ENCODE assay signal across 20 cellular contexts in genomic region chr16:17647879-17648649, GRCh38.
DNase-seq lines count a peak whose midpoint lies in the region; ATAC-seq and TF ChIP-seq lines count a peak whose summit lies in the region.
"Had no signal": no experiment of that assay in that cellular context is flagged by ENCODE, and none has a peak within 500 bp of the region (broad histone marks: within the 10 kb centered on the region; RNA-seq: fewer than 3 reads in every experiment).

No MANE protein-coding gene starts in this region.

- in situ Hi-C loops in GM23248 (cut with MboI), result no loop called here

- H3K4me1 ChIP-seq in GM23248 (ENCODE audit: insufficient read depth), result no peaks in the 10 kb centered on the region
- no peaks in the 10 kb centered on the region for H3K4me1 ChIP-seq in psoas muscle

- no peak overlapping the region for H3K9ac ChIP-seq in GM23248
- H3K9ac ChIP-seq: BLaER1 treated with 17β-estradiol and CSF1 and Interleukin-3, amounts not matched to agents 10 nM and 100 nM; KMS-11 had no signal

- CTCF ChIA-PET in activated CD8-positive, alpha-beta memory T cell treated with anti-CD3 and anti-CD28 coated beads, Interleukin-2, amount 10 ng/mL, durations not matched to agents 7 days and 5 days (lab: Charles Lee), result no interaction called here

- H3K36me3 Mint-ChIP-seq in activated CD8-positive, alpha-beta memory T cell treated with anti-CD3 and anti-CD28 coated beads, Interleukin-2, amount 10 ng/mL, durations not matched to agents 7 days and 5 days, result no peaks in the 10 kb centered on the region
- H3K36me3 Mint-ChIP-seq: CD4-positive, alpha-beta memory T cell had no signal

- H3K4me2 ChIP-seq in GM23248 (ENCODE audit: unreplicated experiment), result no peak overlapping the region
- H3K4me2 ChIP-seq: BLaER1 treated with 17β-estradiol and CSF1 and Interleukin-3, amounts not matched to agents 10 nM and 100 nM; KMS-11 had no signal

- no peaks in the 10 kb centered on the region for H4K20me1 ChIP-seq in GM23248 (ENCODE audit: insufficient read depth)
- H4K20me1 ChIP-seq: BLaER1 treated with 17β-estradiol and CSF1 and Interleukin-3, amounts not matched to agents 10 nM and 100 nM had no signal

- no peak overlapping the region for H3K4me3 ChIP-seq in GM23248
- no peak overlapping the region for H3K4me3 ChIP-seq in fibroblast of mammary gland (ENCODE audit: control insufficient read depth, low read depth, low read length)
- H3K4me3 ChIP-seq in psoas muscle, result no peak overlapping the region
- H3K4me3 ChIP-seq: BLaER1 treated with 17β-estradiol and CSF1 and Interleukin-3, amounts not matched to agents 10 nM and 100 nM had no signal

- H3K27me3 Mint-ChIP-seq in activated CD8-positive, alpha-beta memory T cell treated with anti-CD3 and anti-CD28 coated beads, Interleukin-2, amount 10 ng/mL, durations not matched to agents 7 days and 5 days, result no peaks in the 10 kb centered on the region

- H3K4me3 Mint-ChIP-seq in activated CD8-positive, alpha-beta memory T cell treated with anti-CD3 and anti-CD28 coated beads, Interleukin-2, amount 10 ng/mL, durations not matched to agents 7 days and 5 days, result no peak overlapping the region
- H3K4me3 Mint-ChIP-seq: CD4-positive, alpha-beta memory T cell; HFFc6 had no signal

- H3K27ac ChIP-seq in GM23248 (no peak overlapping the region), psoas muscle (no peak overlapping the region)
- H3K27ac ChIP-seq: BLaER1 treated with 17β-estradiol and CSF1 and Interleukin-3, amounts not matched to agents 10 nM and 100 nM; HL-60; KMS-11 had no signal

- no peaks in the 10 kb centered on the region for H3K9me2 ChIP-seq in GM23248 (ENCODE audit: insufficient read depth)

- peak; percentile 32 for DNase-seq in GM23248
- peak; percentile 34 for DNase-seq in NCI-H524 treated with DMSO at 0.1 percent for 48 hours (lab: John Stamatoyannopoulos, UW)
- DNase-seq in fibroblast of mammary gland (ENCODE audit: low read depth), result peak; percentile 6
- DNase-seq in psoas muscle, result no peak
- no peak for DNase-seq in activated CD8-positive, alpha-beta memory T cell treated with anti-CD3 and anti-CD28 coated beads, Interleukin-2, amount 10 ng/mL, durations not matched to agents 7 days and 5 days
- no peak for DNase-seq in NCI-H526 treated with DMSO at 0.1 percent for 48 hours (lab: John Stamatoyannopoulos, UW)
- no peak for DNase-seq in stimulated activated CD4-positive, alpha-beta T cell treated with anti-CD3 and anti-CD28 coated beads, Interleukin-2, amount 100 ng/mL, for 24 hours
- DNase-seq: CD4-positive, alpha-beta memory T cell; DND-41; H7; HFFc6; NCI-H1417 treated with DMSO at 0.1 percent for 48 hours; NCI-H187; NCI-H2107; NCI-H774; T-helper 1 cell had no signal

- TF ChIP-seq CTCF in fibroblast of mammary gland (conservative IDR thresholded peaks at IDR 0.05; ENCODE audit: control insufficient read depth, insufficient read depth, low read depth, low read length) (no peak), psoas muscle (IDR thresholded peaks at IDR 0.05) (no peak)

- H3K9me3 Mint-ChIP-seq in activated CD8-positive, alpha-beta memory T cell treated with anti-CD3 and anti-CD28 coated beads, Interleukin-2, amount 10 ng/mL, durations not matched to agents 7 days and 5 days (ENCODE audit: low read depth), result no peaks in the 10 kb centered on the region
- H3K9me3 Mint-ChIP-seq: HFFc6 had no signal

- H3K9me3 ChIP-seq in GM23248 (ENCODE audit: low read depth), result no peaks in the 10 kb centered on the region
- H3K9me3 ChIP-seq in psoas muscle, result peaks cover 13% of the 10 kb centered on the region

- no peak for ATAC-seq in psoas muscle
- ATAC-seq in activated CD8-positive, alpha-beta memory T cell treated with anti-CD3 and anti-CD28 coated beads, Interleukin-2, amount 10 ng/mL, durations not matched to agents 7 days and 5 days, result no peak
- ATAC-seq: Panc1 had no signal

- 12% methylated on average over 7 of the region's 7 CpGs for WGBS in GM23248 (ENCODE audit: low coverage in 1 of 2, low lambda C conversion rate in 2 of 2, missing lambda C conversion rate in 2 of 2), 2 experiments
- 45 to 54% (median 52%) methylated on average over 7 of the region's 7 CpGs for WGBS in psoas muscle, 3 donors

- no peaks in the 10 kb centered on the region; the same call in 1 of the 2 replicates for H3K27me3 ChIP-seq in GM23248 (replicated peaks; ENCODE audit: insufficient read depth)
- H3K27me3 ChIP-seq in psoas muscle (ENCODE audit: insufficient read depth in 3 of 3, low read length in 2 of 3), result peaks cover 0 to 4% (median 0%) of the 10 kb centered on the region in 3 donors
- H3K27me3 ChIP-seq: BLaER1 treated with 17β-estradiol and CSF1 and Interleukin-3, amounts not matched to agents 10 nM and 100 nM had no signal

- no peak overlapping the region for H2AFZ ChIP-seq in GM23248

- H3F3A ChIP-seq in GM23248 (ENCODE audit: insufficient read depth), result no peaks in the 10 kb centered on the region

- H3K36me3 ChIP-seq in GM23248 (ENCODE audit: low read depth) (no peaks in the 10 kb centered on the region), psoas muscle (ENCODE audit: insufficient read depth in 1 of 2, low read depth in 1 of 2) (no peaks in the 10 kb centered on the region)
- H3K36me3 ChIP-seq: BLaER1 treated with 17β-estradiol and CSF1 and Interleukin-3, amounts not matched to agents 10 nM and 100 nM had no signal

- intact Hi-C loops in psoas muscle (cut with DNase I), result no loop called here

- H3K79me2 ChIP-seq in GM23248 (ENCODE audit: insufficient read depth), result no peaks in the 10 kb centered on the region

- no peak overlapping the region for H3K27ac Mint-ChIP-seq in activated CD8-positive, alpha-beta memory T cell treated with anti-CD3 and anti-CD28 coated beads, Interleukin-2, amount 10 ng/mL, durations not matched to agents 7 days and 5 days
- H3K27ac Mint-ChIP-seq: CD4-positive, alpha-beta memory T cell; HFFc6 had no signal

- no peaks in the 10 kb centered on the region for H3K4me1 Mint-ChIP-seq in activated CD8-positive, alpha-beta memory T cell treated with anti-CD3 and anti-CD28 coated beads, Interleukin-2, amount 10 ng/mL, durations not matched to agents 7 days and 5 days
- H3K4me1 Mint-ChIP-seq: CD4-positive, alpha-beta memory T cell had no signal

Comparison
In these comparisons a context has a peak if more than half of its experiments do, and no peak if none do; other contexts are left out.
1. DNase-seq: peak in GM23248 (single experiment), NCI-H524 treated with DMSO at 0.1 percent for 48 hours (single experiment) and fibroblast of mammary gland (single experiment); none in psoas muscle (0 of 2), activated CD8-positive, alpha-beta memory T cell treated with anti-CD3 and anti-CD28 coated beads, Interleukin-2, amount 10 ng/mL, durations not matched to agents 7 days and 5 days (single experiment), NCI-H526 treated with DMSO at 0.1 percent for 48 hours (single experiment) and stimulated activated CD4-positive, alpha-beta T cell treated with anti-CD3 and anti-CD28 coated beads, Interleukin-2, amount 100 ng/mL, for 24 hours (0 of 2).